In genomic region chr3:44952689-44953088, GRCh38 we compare ENCODE assay signal across 19 cellular contexts. TPM values are rescaled to one million over a fixed set of nuclear protein-coding genes. Genes with fewer than 3 reads are reported as not detected.
DNase-seq lines count a peak whose midpoint lies in the region; ATAC-seq, FAIRE-seq and TF ChIP-seq lines count a peak whose summit lies in the region.
"Had no signal": no experiment of that assay in that cellular context is flagged by ENCODE, and none has a peak within 500 bp of the region (broad histone marks: within the 10 kb centered on the region; RNA-seq: fewer than 3 reads in every experiment).

No MANE protein-coding gene starts in this region.

- no peaks in the 10 kb centered on the region for H3K27me3 ChIP-seq in right atrium auricular region
- no peaks in the 10 kb centered on the region for H3K27me3 ChIP-seq in K562 (ENCODE audit: control insufficient read depth in 2 of 2, insufficient read depth in 2 of 2, low read length in 2 of 2)
- H3K27me3 ChIP-seq in testis, result no peaks in the 10 kb centered on the region

- no peak for TF ChIP-seq EP300 in K562 (IDR thresholded peaks at IDR 0.05; ENCODE audit: low read length)

- in situ Hi-C loops in K562 (cut with MboI), result no loop called here

- no peak for TF ChIP-seq CTCF in right atrium auricular region (IDR thresholded peaks at IDR 0.05)
- no peak for TF ChIP-seq CTCF in K562 (IDR thresholded peaks at IDR 0.05 in 2 of 3, conservative IDR thresholded peaks at IDR 0.05 in 1 of 3; ENCODE audit: insufficient read depth in 2 of 3, low read depth in 1 of 3, low read length in 3 of 3)
- TF ChIP-seq CTCF in type B pancreatic cell (conservative IDR thresholded peaks at IDR 0.05), result no peak
- no peak for TF ChIP-seq CTCF in testis (IDR thresholded peaks at IDR 0.05)

- 94% methylated on average over 3 of the region's 3 CpGs for WGBS in K562 (ENCODE audit: insufficient coverage, low coverage, missing lambda C conversion rate)
- WGBS in testis, 2 donors, result 84 to 89% methylated on average over 3 of the region's 3 CpGs

- H3K9ac ChIP-seq in K562 (ENCODE audit: insufficient read depth in 1 of 2, low read depth in 2 of 2, low read length in 2 of 2), result no peak overlapping the region

- peaks cover 4% of the 10 kb centered on the region for H3K9me3 Mint-ChIP-seq in type B pancreatic cell
- H3K9me3 Mint-ChIP-seq: GM23338 had no signal

- ATAC-seq in K562 (no peak), esophagus mucosa (peak; percentile 73)
- ATAC-seq: GM23338 had no signal

- intact Hi-C loops in cardiac septum (cut with DNase I) (no loop called here), K562 (cut with micrococcal nuclease) (no loop called here), testis (cut with DNase I; ENCODE audit: low total_unique reads) (no loop called here)

- H3K27me3 Mint-ChIP-seq in type B pancreatic cell, result no peaks in the 10 kb centered on the region

- TF ChIP-seq POLR2A in K562 (conservative IDR thresholded peaks at IDR 0.05), result no peak
- no peak for TF ChIP-seq POLR2A in GM12891 (IDR thresholded peaks at IDR 0.05; ENCODE audit: low read depth, low read length)
- TF ChIP-seq POLR2A in testis (IDR thresholded peaks at IDR 0.05), result no peak

- no peaks in the 10 kb centered on the region; the same call in 2 of the 3 replicates for H3K79me2 ChIP-seq in K562 (ENCODE audit: control insufficient read depth, insufficient read depth, low read length)

- FAIRE-seq in K562 (lab: Jason Lieb, UNC), result peak; percentile 60
- no peak for FAIRE-seq in GM12891 (lab: Jason Lieb, UNC)

- peaks cover 5% of the 10 kb centered on the region for H3K36me3 ChIP-seq in right atrium auricular region
- H3K36me3 ChIP-seq in K562 (ENCODE audit: control insufficient read depth, insufficient read depth, low read length), result peaks cover 25% of the 10 kb centered on the region
- H3K36me3 ChIP-seq in testis (ENCODE audit: low read depth, missing control alignments), result no peaks in the 10 kb centered on the region
- H3K36me3 ChIP-seq: HAP-1 had no signal

- H3K9me3 ChIP-seq in right atrium auricular region (no peaks in the 10 kb centered on the region), K562 (replicated peaks; ENCODE audit: control insufficient read depth, insufficient read depth, low read depth, low read length) (no peaks in the 10 kb centered on the region), testis (no peaks in the 10 kb centered on the region)
- H3K9me3 ChIP-seq: HAP-1 had no signal

- H3K36me3 Mint-ChIP-seq in type B pancreatic cell, result peaks cover 9% of the 10 kb centered on the region

- no peak for TF ChIP-seq RAD21 in K562 (CRISPR knock-in tag; conservative IDR thresholded peaks at IDR 0.05 in 1 of 2, IDR thresholded peaks at IDR 0.05 in 1 of 2)

- H3K4me1 Mint-ChIP-seq in type B pancreatic cell (ENCODE audit: unreplicated experiment), result peaks cover 11% of the 10 kb centered on the region

- no peak overlapping the region for H3K4me3 Mint-ChIP-seq in type B pancreatic cell
- H3K4me3 Mint-ChIP-seq: GM23338 had no signal

- CTCF ChIA-PET in K562 (lab: Yijun Ruan, JAX; ENCODE audit: low intra/inter-chr PET ratio), result no interaction called here

- no peak overlapping the region for H3K4me3 ChIP-seq in right atrium auricular region
- H3K4me3 ChIP-seq in K562, result no peak overlapping the region
- H3K4me3 ChIP-seq in testis, result no peak overlapping the region
- H3K4me3 ChIP-seq: GM23338, HAP-1 had no signal

- DNase-seq in cardiac septum (ENCODE audit: low spot score) (peak; percentile 12), right atrium auricular region (ENCODE audit: low spot score) (no peak), K562 (ENCODE audit: extremely low read depth in 1 of 4, low spot score in 3 of 4) (no peak), type B pancreatic cell (ENCODE audit: extremely low spot score, unreplicated experiment) (no peak), SKM-1 (lab: John Stamatoyannopoulos, UW; ENCODE audit: unreplicated experiment) (no peak), GM12891 (ENCODE audit: insufficient read length, low spot score) (no peak), testis (no peak)
- DNase-seq: DMS79; KG1; NCI-H1092 treated with DMSO at 0.1 percent for 48 hours; NCI-H1436 treated with DMSO at 0.1 percent for 48 hours; NCI-H1930; NK-92 treated with Interleukin-12 subunit alpha and Interleukin-12 subunit beta, amount 100 ng/mL, for 24 hours; SHP77 treated with DMSO at 0.1 percent for 48 hours had no signal

- peak overlapping the region; percentile 82 for H3K27ac Mint-ChIP-seq in type B pancreatic cell
- H3K27ac Mint-ChIP-seq: GM23338 had no signal

- POLR2A ChIA-PET in K562 (lab: Yijun Ruan, JAX), result interaction anchor here (0.7 to 1.3 kb wide), 2 partner anchors 9 to 18 kb away, joined by 3 to 5 read pairs; no protein-coding TSS in a partner anchor

- H3K27ac ChIP-seq in right atrium auricular region (no peak overlapping the region), K562 (ENCODE audit: extremely low read depth, low read depth, low read length) (no peak overlapping the region), testis (no peak overlapping the region)
- H3K27ac ChIP-seq: C4-2B, RWPE1 had no signal

- H3K4me1 ChIP-seq in right atrium auricular region (no peaks in the 10 kb centered on the region), K562 (replicated peaks in 1 of 2; ENCODE audit: control insufficient read depth in 2 of 2, insufficient read depth in 2 of 2, low read length in 2 of 2) (no peaks in the 10 kb centered on the region), testis (no peaks in the 10 kb centered on the region)

- peaks cover 4% of the 10 kb centered on the region for H3K9me1 ChIP-seq in K562 (ENCODE audit: control insufficient read depth, insufficient read depth, low read length)

- no peak overlapping the region for H3K4me2 ChIP-seq in K562 (ENCODE audit: insufficient read depth, low read length)
- H3K4me2 ChIP-seq: GM23338 had no signal

- no peak overlapping the region for H2AFZ ChIP-seq in K562 (ENCODE audit: low read depth, low read length)
- H2AFZ ChIP-seq: GM23338 had no signal

- peaks cover 15% of the 10 kb centered on the region for H4K20me1 ChIP-seq in K562 (replicated peaks; ENCODE audit: control insufficient read depth, insufficient read depth, low read length)

- BruUV-seq in K562 (replicated peaks; lab: Mats Ljungman, UMichigan), result no TSS peak

TF ChIP-seq in K562, 482 proteins besides CTCF, POLR2A, EP300 and RAD21:
- no peak for TF ChIP-seq TBP (optimal IDR thresholded peaks at IDR 0.05; ENCODE audit: low read depth, low read length)
- TF ChIP-seq CCAR2 (IDR thresholded peaks at IDR 0.05; ENCODE audit: low read depth, low read length), result no peak
- no peak for TF ChIP-seq FOXJ2 (tag; IDR thresholded peaks at IDR 0.05)
TF ChIP-seq in K562: peak in this region for 0.

TF ChIP-seq in GM12891, 5 proteins besides CTCF, POLR2A, EP300 and RAD21:
- TF ChIP-seq PAX5 (IDR thresholded peaks at IDR 0.05; ENCODE audit: insufficient read depth, low read length, severe bottlenecking), result no peak
TF ChIP-seq in GM12891: peak in this region for 0.

RNA-seq across cellular contexts. Expression of gene ZDHHC3, which starts 23.3 kb away (rescaled TPM):
- total RNA-seq in cardiac septum (43.8 TPM), right atrium auricular region (10 to 100 TPM; 40.6 to 60.5 TPM), K562 (2014; rRNA removed) (77.1 and 78.6 TPM in 2 replicates), K562 (2014; rRNA removed; fragmentation: Illumina TruSeq; extraction: Trizol) (60.2 and 61.9 TPM in 2 replicates), K562 (2015; rRNA removed; fragmentation: Illumina TruSeq; extraction: Trizol) (62.0 and 67.2 TPM in 2 replicates), K562 (2021) (78.4 and 81.8 TPM in 2 replicates), esophagus mucosa (72.3 TPM), type B pancreatic cell (ENCODE audit: low replicate concordance) (83.6 and 112 TPM in 2 replicates), testis (100 to 1,000 TPM; 122 to 164 TPM)
- 109 and 142 TPM in 2 replicates for total RNA-seq in K562 (2011; cell fraction: chromatin; rRNA removed; ENCODE audit: low replicate concordance)
- 125 and 127 TPM in 2 replicates for total RNA-seq in K562 (2011; cell fraction: nucleolus; rRNA removed)
- 125 and 135 TPM in 2 replicates for total RNA-seq in K562 (2011; cell fraction: nucleoplasm; rRNA removed)
- polyA plus RNA-seq in K562 (2011; rRNA removed) (120 and 137 TPM in 2 replicates), K562 (2014; fragmentation: Illumina TruSeq; extraction: Trizol) (98.3 and 100 TPM in 2 replicates), K562 (2014; fragmentation: Nextera tagmentation; extraction: Ambion mirVana) (10 to 100 TPM; 10.3 to 11.5 TPM), K562 (2014; rRNA removed) (50.4 and 57.0 TPM in 2 replicates), testis (ENCODE audit: insufficient read depth, low read depth, low replicate concordance) (248 TPM)
- 128 and 154 TPM in 2 replicates for polyA plus RNA-seq in K562 (2011; cell fraction: cytosol; rRNA removed)
- polyA plus RNA-seq in K562 (2011; cell fraction: nucleus; rRNA removed), result 109 and 127 TPM in 2 replicates
- polyA plus RNA-seq in K562 (2012), result 64.4 and 69.1 TPM in 2 replicates
- polyA minus RNA-seq in K562 (2011; rRNA and poly(A)+ RNA removed), result 182 and 274 TPM in 2 replicates
- 53.8 and 89.1 TPM in 2 replicates for polyA minus RNA-seq in K562 (2011; cell fraction: cytosol; rRNA and poly(A)+ RNA removed)
- 47.1 and 72.9 TPM in 2 replicates for polyA minus RNA-seq in K562 (2011; cell fraction: nucleus; rRNA and poly(A)+ RNA removed)
- polyA plus RNA-seq in GM12891 (2012; ENCODE audit: low read depth, missing spikeins), result 18.5 TPM

RNA-seq across cellular contexts. Expression of gene EXOSC7, which starts 23.4 kb away (rescaled TPM):
- total RNA-seq in cardiac septum, result 29.6 TPM
- total RNA-seq in right atrium auricular region, result 10 to 100 TPM; 38.9 to 52.5 TPM
- 124 and 137 TPM in 2 replicates for total RNA-seq in K562 (2011; cell fraction: chromatin; rRNA removed; ENCODE audit: low replicate concordance)
- 87.0 and 90.4 TPM in 2 replicates for total RNA-seq in K562 (2011; cell fraction: nucleolus; rRNA removed)
- total RNA-seq in K562 (2011; cell fraction: nucleoplasm; rRNA removed), result 129 and 185 TPM in 2 replicates
- 112 and 119 TPM in 2 replicates for total RNA-seq in K562 (2014; rRNA removed)
- 119 TPM in 2 replicates for total RNA-seq in K562 (2014; rRNA removed; fragmentation: Illumina TruSeq; extraction: Trizol)
- 105 and 107 TPM in 2 replicates for total RNA-seq in K562 (2015; rRNA removed; fragmentation: Illumina TruSeq; extraction: Trizol)
- 87.4 and 98.3 TPM in 2 replicates for total RNA-seq in K562 (2021)
- 132 and 154 TPM in 2 replicates for polyA plus RNA-seq in K562 (2011; rRNA removed)
- polyA plus RNA-seq in K562 (2011; cell fraction: cytosol; rRNA removed), result 67.9 and 117 TPM in 2 replicates
- 104 and 118 TPM in 2 replicates for polyA plus RNA-seq in K562 (2011; cell fraction: nucleus; rRNA removed)
- polyA plus RNA-seq in K562 (2012), result 61.4 and 143 TPM in 2 replicates
- 88.5 and 99.2 TPM in 2 replicates for polyA plus RNA-seq in K562 (2014; fragmentation: Illumina TruSeq; extraction: Trizol)
- polyA plus RNA-seq in K562 (2014; fragmentation: Nextera tagmentation; extraction: Ambion mirVana), result 100 to 1,000 TPM; 236 to 237 TPM
- polyA plus RNA-seq in K562 (2014; rRNA removed), result 110 and 134 TPM in 2 replicates
- polyA minus RNA-seq in K562 (2011; rRNA and poly(A)+ RNA removed), result 130 and 154 TPM in 2 replicates
- polyA minus RNA-seq in K562 (2011; cell fraction: cytosol; rRNA and poly(A)+ RNA removed), result 25.9 and 38.0 TPM in 2 replicates
- polyA minus RNA-seq in K562 (2011; cell fraction: nucleus; rRNA and poly(A)+ RNA removed), result 37.3 and 60.9 TPM in 2 replicates
- total RNA-seq in esophagus mucosa, result 32.5 TPM
- total RNA-seq in type B pancreatic cell (ENCODE audit: low replicate concordance), result 45.5 and 49.7 TPM in 2 replicates
- polyA plus RNA-seq in GM12891 (2012; ENCODE audit: low read depth, missing spikeins), result 51.5 TPM
- 10 to 100 TPM; 66.3 to 71.5 TPM for total RNA-seq in testis
- polyA plus RNA-seq in testis (ENCODE audit: insufficient read depth, low read depth, low replicate concordance), result 63.3 TPM
